In genomic region chr3:113179235-113179829, GRCh38 we compare ENCODE assay signal across 29 cellular contexts. TPM values are rescaled to one million over a fixed set of nuclear protein-coding genes. Genes with fewer than 3 reads are reported as not detected.
"Had no signal": no experiment of that assay in that cellular context is flagged by ENCODE, and none has a peak within 500 bp of the region (broad histone marks: within the 10 kb centered on the region; RNA-seq: fewer than 3 reads in every experiment).

No MANE protein-coding gene starts in this region.

- H3K27me3 Mint-ChIP-seq: activated T-cell treated with anti-CD3 and anti-CD28 coated beads, Interleukin-2, amount 50 U/mL, for 24 hours; stimulated activated memory B cell treated with anti-CD40 and anti-IgM and Interleukin-4, amounts not matched to agents 10 μg/mL and 1 μg/mL and 100 μg/mL, for 72 hours had no signal

- DNase-seq: activated CD4-positive, alpha-beta T cell treated with anti-CD3 and anti-CD28 coated beads for 1 hour; activated CD4-positive, alpha-beta T cell treated with anti-CD3 and anti-CD28 coated beads, Interleukin-2, amount 50 U/mL, for 1 hour; activated naive CD4-positive, alpha-beta T cell; activated T-cell treated with anti-CD3 and anti-CD28 coated beads, Interleukin-2, amount 50 U/mL, for 24 hours; cortex of kidney; foreskin keratinocyte; kidney glomerular epithelial cell; left ventricle myocardium inferior; midbrain; natural killer cell; ovary; psoas muscle; right cardiac atrium; stimulated activated CD4-positive, alpha-beta T cell treated with anti-CD3 and anti-CD28 coated beads, Interleukin-1b, Interleukin-23, amount 100 ng/mL, for 48 hours; stomach; T-helper 1 cell; WERI-Rb-1 had no signal

- ATAC-seq: foreskin keratinocyte; natural killer cell; psoas muscle; right cardiac atrium; stimulated activated memory B cell treated with anti-CD40 and anti-IgM and Interleukin-4, amounts not matched to agents 10 μg/mL and 1 μg/mL and 100 μg/mL, for 72 hours had no signal

- H3K36me3 ChIP-seq: cardiac muscle cell, left ventricle myocardium inferior, neutrophil, ovary, stomach, suprapubic skin, tibial nerve, WERI-Rb-1 had no signal

- H3K4me1 Mint-ChIP-seq: natural killer cell; stimulated activated memory B cell treated with anti-CD40 and anti-IgM and Interleukin-4, amounts not matched to agents 10 μg/mL and 1 μg/mL and 100 μg/mL, for 72 hours had no signal

- H3K4me3 ChIP-seq: cardiac muscle cell, hepatocyte, left ventricle myocardium inferior, ovary, psoas muscle, skin epidermis, stomach, suprapubic skin, tibial nerve had no signal

- H3K36me3 Mint-ChIP-seq: activated naive CD8-positive, alpha-beta T cell; natural killer cell; stimulated activated memory B cell treated with anti-CD40 and anti-IgM and Interleukin-4, amounts not matched to agents 10 μg/mL and 1 μg/mL and 100 μg/mL, for 72 hours had no signal

- H3K27me3 ChIP-seq: cardiac muscle cell, hepatocyte, neutrophil, ovary, stomach, suprapubic skin, tibial nerve had no signal

- H3K27ac Mint-ChIP-seq: activated naive CD8-positive, alpha-beta T cell; activated T-cell treated with anti-CD3 and anti-CD28 coated beads, Interleukin-2, amount 50 U/mL, for 24 hours; activated T-helper 2 cell treated with anti-CD3 and anti-CD28 coated beads, Interferon-gamma antibody, Interleukin-2, Interleukin-4, amounts not matched to agents 10 μg/mL and 5 μg/mL and 100 μg/mL, durations not matched to agents 14 hours and 24 hours and 36 hours; natural killer cell; stimulated activated memory B cell treated with anti-CD40 and anti-IgM and Interleukin-4, amounts not matched to agents 10 μg/mL and 1 μg/mL and 100 μg/mL, for 72 hours had no signal

- H3K9me3 Mint-ChIP-seq: activated T-cell treated with anti-CD3 and anti-CD28 coated beads, Interleukin-2, amount 50 U/mL, for 24 hours; activated T-helper 2 cell treated with anti-CD3 and anti-CD28 coated beads, Interferon-gamma antibody, Interleukin-2, Interleukin-4, amounts not matched to agents 10 μg/mL and 5 μg/mL and 100 μg/mL, durations not matched to agents 14 hours and 24 hours and 36 hours; natural killer cell; stimulated activated memory B cell treated with anti-CD40 and anti-IgM and Interleukin-4, amounts not matched to agents 10 μg/mL and 1 μg/mL and 100 μg/mL, for 72 hours had no signal

- H3K9me3 ChIP-seq: left ventricle myocardium inferior, neutrophil, ovary, psoas muscle, stomach, suprapubic skin, tibial nerve had no signal

- FAIRE-seq: astrocyte, TTC549 had no signal

- H3K4me1 ChIP-seq: foreskin keratinocyte, left ventricle myocardium inferior, psoas muscle, suprapubic skin, tibial nerve had no signal

- H3K4me3 Mint-ChIP-seq: activated naive CD8-positive, alpha-beta T cell; activated T-cell treated with anti-CD3 and anti-CD28 coated beads, Interleukin-2, amount 50 U/mL, for 24 hours; natural killer cell; stimulated activated memory B cell treated with anti-CD40 and anti-IgM and Interleukin-4, amounts not matched to agents 10 μg/mL and 1 μg/mL and 100 μg/mL, for 72 hours had no signal

RNA-seq across cellular contexts. Expression of gene BOC, which starts 32.0 kb away (rescaled TPM):
- total RNA-seq: lung microvascular endothelial cell had no signal
